1 cellular context compared by ENCODE assay signal in genomic region chr15:78234515-78235040, GRCh38.
TF ChIP-seq lines count a peak whose summit lies in the region.

Gene ACSBG1, minus strand, starts transcription at chr15:78234565. Its CDS starts 64 bp downstream, at chr15:78234501.

TF ChIP-seq in H1, 55 proteins besides CTCF, POLR2A, EP300 and RAD21 (continued from another document):
- TF ChIP-seq SRF (IDR thresholded peaks at IDR 0.05; ENCODE audit: low read depth, low read length) = 0 out of 2 replicates have a peak, but pooled peaks have one; percentile 19
